11 cellular contexts compared by ENCODE assay signal in the genomic region with DNA sequence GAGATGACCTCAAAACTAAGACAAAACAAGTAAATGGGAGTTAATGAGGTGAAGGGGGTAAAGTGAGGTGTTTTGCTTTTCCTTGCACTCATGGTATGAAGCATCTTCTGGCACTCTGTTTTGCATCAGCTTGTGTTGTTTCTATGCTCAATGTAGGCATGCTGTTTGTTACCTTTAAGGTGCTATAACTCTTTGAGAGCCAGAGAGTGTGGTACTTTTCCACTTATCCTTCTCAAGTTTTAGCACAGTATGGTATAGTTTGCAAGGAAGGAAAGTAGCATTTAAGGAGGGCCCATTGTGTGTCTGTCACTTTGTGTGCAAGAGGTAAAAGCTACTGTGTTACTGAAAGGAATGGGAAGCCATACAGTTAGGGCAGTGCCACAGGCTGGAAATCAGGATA. TPM values are rescaled to one million over a fixed set of nuclear protein-coding genes. Genes with fewer than 3 reads are reported as not detected.
DNase-seq lines count a peak whose midpoint lies in the region; ATAC-seq and TF ChIP-seq lines count a peak whose summit lies in the region.
"Had no signal": no experiment of that assay in that cellular context is flagged by ENCODE, and none has a peak within 500 bp of the region (broad histone marks: within the 10 kb centered on the region; RNA-seq: fewer than 3 reads in every experiment).

No MANE protein-coding gene starts in this region.

- no peak overlapping the region for H3K4me3 Mint-ChIP-seq in activated CD8-positive, alpha-beta memory T cell treated with anti-CD3 and anti-CD28 coated beads, Interleukin-2, amount 10 ng/mL, durations not matched to agents 7 days and 5 days

- H3K27me3 Mint-ChIP-seq in activated CD8-positive, alpha-beta memory T cell treated with anti-CD3 and anti-CD28 coated beads, Interleukin-2, amount 10 ng/mL, durations not matched to agents 7 days and 5 days: peaks cover 35% of the 10 kb centered on the region

- H3K4me2 ChIP-seq in OCI-LY3 (ENCODE audit: low read length): peak overlapping the region; percentile 90

- no peak for TF ChIP-seq EP300 in suprapubic skin (IDR thresholded peaks at IDR 0.05)

- H2AFZ ChIP-seq in OCI-LY3 (ENCODE audit: low read depth, low read length): no peak overlapping the region

- no peak for DNase-seq in activated CD8-positive, alpha-beta memory T cell treated with anti-CD3 and anti-CD28 coated beads, Interleukin-2, amount 10 ng/mL, durations not matched to agents 7 days and 5 days
- DNase-seq in activated CD8-positive, alpha-beta memory T cell treated with anti-CD3 and anti-CD28 coated beads, Interleukin-2, amount 50 U/mL, for 48 hours: no peak
- DNase-seq in suprapubic skin (ENCODE audit: low spot score in 2 of 2) (no peak), germinal center (ENCODE audit: low spot score) (no peak), NCI-H146 (lab: John Stamatoyannopoulos, UW) (no peak), NCI-H446 (lab: John Stamatoyannopoulos, UW) (no peak)
- DNase-seq: cerebellar nuclear complex, heart right ventricle, NCI-H226 had no signal

- H3K27ac Mint-ChIP-seq in activated CD8-positive, alpha-beta memory T cell treated with anti-CD3 and anti-CD28 coated beads, Interleukin-2, amount 10 ng/mL, durations not matched to agents 7 days and 5 days: peak overlapping the region; percentile 84

- H3K27me3 ChIP-seq in OCI-LY3 (ENCODE audit: low read depth, low read length) (peaks cover 36% of the 10 kb centered on the region), esophagus (ENCODE audit: control insufficient read depth in 1 of 2, insufficient read depth in 2 of 2, low read length in 2 of 2) (no peaks in the 10 kb centered on the region), suprapubic skin (no peaks in the 10 kb centered on the region)

- H3K9me3 ChIP-seq in OCI-LY3 (ENCODE audit: insufficient read depth, low read length) (no peaks in the 10 kb centered on the region), esophagus (ENCODE audit: control insufficient read depth in 2 of 2, insufficient read depth in 1 of 2, low read depth in 1 of 2, low read length in 1 of 2) (no peaks in the 10 kb centered on the region), suprapubic skin (no peaks in the 10 kb centered on the region)
- H3K9me3 ChIP-seq: heart right ventricle had no signal

- no peaks in the 10 kb centered on the region for H3K36me3 ChIP-seq in OCI-LY3 (replicated peaks; ENCODE audit: low read depth, low read length)
- H3K36me3 ChIP-seq in esophagus (ENCODE audit: control insufficient read depth in 2 of 2, insufficient read depth in 2 of 2, low read length in 1 of 2): no peaks in the 10 kb centered on the region
- H3K36me3 ChIP-seq in suprapubic skin: no peaks in the 10 kb centered on the region
- H3K36me3 ChIP-seq: heart right ventricle had no signal

- H3K9ac ChIP-seq in OCI-LY3 (ENCODE audit: low read length): no peak overlapping the region

- CTCF ChIA-PET in activated CD8-positive, alpha-beta memory T cell treated with anti-CD3 and anti-CD28 coated beads, Interleukin-2, amount 10 ng/mL, durations not matched to agents 7 days and 5 days (lab: Charles Lee): interaction anchor here (1.0 to 2.2 kb wide), 5 partner anchors 14 to 248 kb away, joined by 3 to 12 read pairs (median 5); no protein-coding TSS in a partner anchor

- H3K4me1 ChIP-seq in OCI-LY3 (ENCODE audit: low read length): peaks cover 89% of the 10 kb centered on the region
- H3K4me1 ChIP-seq in esophagus (ENCODE audit: control insufficient read depth in 2 of 2, insufficient read depth in 2 of 2, low read length in 1 of 2): peaks cover 0 to 2% of the 10 kb centered on the region in 2 donors
- no peaks in the 10 kb centered on the region for H3K4me1 ChIP-seq in suprapubic skin

- no peaks in the 10 kb centered on the region for H4K20me1 ChIP-seq in OCI-LY3 (ENCODE audit: insufficient read depth, low read length)

- peak overlapping the region; percentile 46; the same call in 1 of the 2 replicates for H3K4me3 ChIP-seq in OCI-LY3 (ENCODE audit: low read length)
- H3K4me3 ChIP-seq in esophagus (ENCODE audit: low read depth in 1 of 2, low read length in 2 of 2): no peak overlapping the region
- no peak overlapping the region for H3K4me3 ChIP-seq in suprapubic skin

- no peak for TF ChIP-seq POLR2A in suprapubic skin (IDR thresholded peaks at IDR 0.05)

- TF ChIP-seq CTCF in OCI-LY3 (IDR thresholded peaks at IDR 0.05; ENCODE audit: low read depth, low read length) (no peak), suprapubic skin (IDR thresholded peaks at IDR 0.05) (no peak)

- ATAC-seq in activated CD8-positive, alpha-beta memory T cell treated with anti-CD3 and anti-CD28 coated beads, Interleukin-2, amount 10 ng/mL, durations not matched to agents 7 days and 5 days: no peak

- no peaks in the 10 kb centered on the region for H3K9me3 Mint-ChIP-seq in activated CD8-positive, alpha-beta memory T cell treated with anti-CD3 and anti-CD28 coated beads, Interleukin-2, amount 10 ng/mL, durations not matched to agents 7 days and 5 days (ENCODE audit: low read depth)

- H3K27ac ChIP-seq in OCI-LY3 (ENCODE audit: low read length): peak overlapping the region; percentile 87
- peak overlapping the region; percentile 44 to 61 for H3K27ac ChIP-seq in esophagus (ENCODE audit: low read depth in 2 of 2, low read length in 1 of 2)
- peak overlapping the region; percentile 66 for H3K27ac ChIP-seq in suprapubic skin

- peaks cover 2% of the 10 kb centered on the region for H3K36me3 Mint-ChIP-seq in activated CD8-positive, alpha-beta memory T cell treated with anti-CD3 and anti-CD28 coated beads, Interleukin-2, amount 10 ng/mL, durations not matched to agents 7 days and 5 days

- no peaks in the 10 kb centered on the region for H3K79me2 ChIP-seq in OCI-LY3 (ENCODE audit: low read length)

- H3K4me1 Mint-ChIP-seq in activated CD8-positive, alpha-beta memory T cell treated with anti-CD3 and anti-CD28 coated beads, Interleukin-2, amount 10 ng/mL, durations not matched to agents 7 days and 5 days: peaks cover 87% of the 10 kb centered on the region

RNA-seq across cellular contexts. Expression of gene CXCR4, which starts 17.5 kb away (rescaled TPM):
- total RNA-seq in activated CD8-positive, alpha-beta memory T cell treated with anti-CD3 and anti-CD28 coated beads, Interleukin-2, amount 10 ng/mL, durations not matched to agents 7 days and 5 days: 100 to 1,000 TPM; 133 to 160 TPM
- polyA plus RNA-seq in esophagus: 1 to 10 TPM; 3.8 to 5.1 TPM
- total RNA-seq in suprapubic skin: 1 to 10 TPM; 5.1 to 6.8 (median 5.6) TPM

Comparison
In these comparisons a context has a peak if more than half of its experiments do, and no peak if none do; other contexts are left out.
1. RNA of gene CXCR4, which starts 17.5 kb away (total RNA-seq): 133 to 160 TPM in activated CD8-positive, alpha-beta memory T cell treated with anti-CD3 and anti-CD28 coated beads, Interleukin-2, amount 10 ng/mL, durations not matched to agents 7 days and 5 days; 5.1 to 6.8 TPM in suprapubic skin; every median in the first group is over 10 times any median in the second.
2. Peak in every context shown above with its lines, with median percentiles within 50 percentile points of each other: H3K27ac ChIP-seq.